ENCODE assay signal across 17 cellular contexts in genomic region chr1:24042375-24042774, GRCh38.
DNase-seq lines count a peak whose midpoint lies in the region; ATAC-seq, FAIRE-seq and TF ChIP-seq lines count a peak whose summit lies in the region.
"Had no signal": no experiment of that assay in that cellular context is flagged by ENCODE, and none has a peak within 500 bp of the region (broad histone marks: within the 10 kb centered on the region; RNA-seq: fewer than 3 reads in every experiment).

No MANE protein-coding gene starts in this region.

- peak; percentile 1 for DNase-seq in H7
- no peak for DNase-seq in GM12878 (ENCODE audit: low read depth, low spot score)
- no peak for DNase-seq in NCI-H2107 treated with DMSO at 0.1 percent for 48 hours (lab: John Stamatoyannopoulos, UW; ENCODE audit: unreplicated experiment)
- DNase-seq in ureter (ENCODE audit: low spot score): no peak
- DNase-seq: CD4-positive, alpha-beta memory T cell; COR-L47; DMS153; DND-41; GOT3; HCEC 1CT had no signal

- intact Hi-C loops in GM12878 (cut with micrococcal nuclease; ENCODE audit: unreplicated experiment): no loop called here

- no peak for TF ChIP-seq EP300 in GM12878 (IDR thresholded peaks at IDR 0.05; ENCODE audit: borderline replicate concordance in 1 of 2, control insufficient read depth in 1 of 2, low read depth in 2 of 2, low read length in 2 of 2)

- CTCF ChIA-PET in GM12878 (lab: Yijun Ruan, JAX): interaction anchor here (0.6 kb wide), 1 partner anchor 14 kb away, joined by 3 read pairs; no protein-coding TSS in a partner anchor

- no TSS peak for BruUV-seq in GM12878 (replicated peaks; lab: Mats Ljungman, UMichigan)

- TF ChIP-seq RAD21 in GM12878 (IDR thresholded peaks at IDR 0.05; ENCODE audit: insufficient read depth, low read depth, low read length): no peak

- H3K27me3 ChIP-seq in BLaER1 (no peaks in the 10 kb centered on the region), H7 (ENCODE audit: control insufficient read depth, insufficient read depth, low read length) (no peaks in the 10 kb centered on the region), GM12878 (replicated peaks in 1 of 2; ENCODE audit: control insufficient read depth in 2 of 2, insufficient read depth in 2 of 2, low read length in 1 of 2) (no peaks in the 10 kb centered on the region)
- H3K27me3 ChIP-seq: BLaER1 treated with 17β-estradiol and CSF1 and Interleukin-3, amounts not matched to agents 10 nM and 100 nM had no signal

- peaks cover 17% of the 10 kb centered on the region for H3K4me1 ChIP-seq in BLaER1
- H3K4me1 ChIP-seq in GM12878 (ENCODE audit: control insufficient read depth, insufficient read depth, low read length): no peaks in the 10 kb centered on the region

- ATAC-seq in GM12878: no peak
- ATAC-seq in GM19328 (IDR thresholded peaks at IDR 0.05; ENCODE audit: unreplicated experiment): no peak

- RAD21 ChIA-PET in GM12878 (lab: Charles Lee; ENCODE audit: unreplicated experiment): interaction anchor here (0.8 to 1.7 kb wide), 3 partner anchors 15 to 86 kb away, joined by 3 to 8 read pairs (median 3); no protein-coding TSS in a partner anchor

- H3K9me3 ChIP-seq in BLaER1: no peaks in the 10 kb centered on the region
- H3K9me3 ChIP-seq in GM12878 (replicated peaks; ENCODE audit: control insufficient read depth, insufficient read depth, low read length): no peaks in the 10 kb centered on the region
- H3K9me3 ChIP-seq: BLaER1 treated with 17β-estradiol and CSF1 and Interleukin-3, amounts not matched to agents 10 nM and 100 nM had no signal

- peak; percentile 64 for FAIRE-seq in GM12878 (lab: Jason Lieb, UNC)
- FAIRE-seq: A204.1, G401.6, H54 had no signal

- POLR2A ChIA-PET in GM12878 (lab: Charles Lee): no interaction called here

- H3K4me3 ChIP-seq in BLaER1: no peak overlapping the region
- H3K4me3 ChIP-seq in H7 (ENCODE audit: insufficient read depth, low read depth, low read length): no peak overlapping the region
- no peak overlapping the region for H3K4me3 ChIP-seq in GM12878
- H3K4me3 ChIP-seq: BLaER1 treated with 17β-estradiol and CSF1 and Interleukin-3, amounts not matched to agents 10 nM and 100 nM had no signal

- H3K9ac ChIP-seq in BLaER1 (no peak overlapping the region), GM12878 (ENCODE audit: control insufficient read depth, insufficient read depth, low read length) (no peak overlapping the region)
- H3K9ac ChIP-seq: BLaER1 treated with 17β-estradiol and CSF1 and Interleukin-3, amounts not matched to agents 10 nM and 100 nM had no signal

- TF ChIP-seq POLR2A in GM12878 (IDR thresholded peaks at IDR 0.05; ENCODE audit: low read depth, low read length): no peak

- SMC1A ChIA-PET in GM12878 (lab: Charles Lee; ENCODE audit: uncharacterized antibody, unreplicated experiment): interaction anchor here (1.1 to 1.7 kb wide), 3 partner anchors 14 to 38 kb away, joined by 3 to 5 read pairs (median 5); no protein-coding TSS in a partner anchor

- no peaks in the 10 kb centered on the region for H3K36me3 ChIP-seq in BLaER1
- no peaks in the 10 kb centered on the region for H3K36me3 ChIP-seq in H7 (replicated peaks; ENCODE audit: control insufficient read depth, insufficient read depth, low read length)
- no peaks in the 10 kb centered on the region for H3K36me3 ChIP-seq in GM12878 (ENCODE audit: control insufficient read depth in 2 of 2, insufficient read depth in 2 of 2, low read length in 1 of 2)
- H3K36me3 ChIP-seq: BLaER1 treated with 17β-estradiol and CSF1 and Interleukin-3, amounts not matched to agents 10 nM and 100 nM had no signal

- H4K20me1 ChIP-seq in BLaER1: no peaks in the 10 kb centered on the region
- H4K20me1 ChIP-seq in GM12878 (ENCODE audit: control insufficient read depth, insufficient read depth): no peaks in the 10 kb centered on the region
- H4K20me1 ChIP-seq: BLaER1 treated with 17β-estradiol and CSF1 and Interleukin-3, amounts not matched to agents 10 nM and 100 nM had no signal

- no peak overlapping the region for H2AFZ ChIP-seq in GM12878 (ENCODE audit: control insufficient read depth, low read depth, low read length)

- peak overlapping the region; percentile 49; the same call in 1 of the 2 replicates for H3K4me2 ChIP-seq in BLaER1
- H3K4me2 ChIP-seq in GM12878 (ENCODE audit: control insufficient read depth, insufficient read depth): no peak overlapping the region

- 56% methylated on average over 4 of the region's 4 CpGs for WGBS in GM12878 (ENCODE audit: insufficient coverage, insufficient replicate concordance, low lambda C conversion rate, missing lambda C conversion rate)

- no peak for TF ChIP-seq CTCF in GM12878 (IDR thresholded peaks at IDR 0.05 in 2 of 3, conservative IDR thresholded peaks at IDR 0.05 in 1 of 3; ENCODE audit: control insufficient read depth in 2 of 3, extremely low read depth in 1 of 3, insufficient read depth in 1 of 3, low read depth in 3 of 3, low read length in 3 of 3)

- no peak overlapping the region for H3K27ac ChIP-seq in BLaER1
- H3K27ac ChIP-seq in GM12878 (ENCODE audit: control insufficient read depth, insufficient read depth): no peak overlapping the region
- H3K27ac ChIP-seq: 22Rv1; BLaER1 treated with 17β-estradiol and CSF1 and Interleukin-3, amounts not matched to agents 10 nM and 100 nM had no signal

- in situ Hi-C loops in GM12878 (cut with MboI): no loop called here

- no peaks in the 10 kb centered on the region for H3K79me2 ChIP-seq in GM12878 (ENCODE audit: control insufficient read depth, insufficient read depth, low read length)

TF ChIP-seq in GM12878, 131 proteins besides CTCF, POLR2A, EP300 and RAD21:
- TF ChIP-seq CREB1 (IDR thresholded peaks at IDR 0.05; ENCODE audit: low read depth) (no peak), SIX5 (IDR thresholded peaks at IDR 0.05; ENCODE audit: low read depth, low read length, severe bottlenecking) (no peak), CBX5 (IDR thresholded peaks at IDR 0.05; ENCODE audit: low read depth) (no peak), ZNF622 (IDR thresholded peaks at IDR 0.05) (no peak), ZNF687 (IDR thresholded peaks at IDR 0.05) (no peak), PAX8 (IDR thresholded peaks at IDR 0.05) (no peak), ZNF24 (IDR thresholded peaks at IDR 0.05) (no peak), SKIL (IDR thresholded peaks at IDR 0.05; ENCODE audit: low read depth, poor library complexity, severe bottlenecking) (no peak), NFIC (IDR thresholded peaks at IDR 0.05; ENCODE audit: low read depth, low read length) (no peak)
